24 cellular contexts compared by ENCODE assay signal in genomic region chr2:29191817-29192216, GRCh38.
"Had no signal": no experiment of that assay in that cellular context is flagged by ENCODE, and none has a peak within 500 bp of the region (broad histone marks: within the 10 kb centered on the region; RNA-seq: fewer than 3 reads in every experiment).

No MANE protein-coding gene starts in this region.

- H3K4me1 Mint-ChIP-seq: endodermal cell had no signal

- H3K27me3 ChIP-seq: colonic mucosa, dorsolateral prefrontal cortex, esophagus muscularis mucosa, esophagus squamous epithelium, foreskin keratinocyte, gastrocnemius medialis, gastroesophageal sphincter, heart left ventricle, heart right ventricle had no signal

- H3K27me3 Mint-ChIP-seq: effector memory CD8-positive, alpha-beta T cell had no signal

- H3K4me3 ChIP-seq: colonic mucosa, coronary artery, dorsolateral prefrontal cortex, esophagus muscularis mucosa, esophagus squamous epithelium, gastrocnemius medialis, gastroesophageal sphincter, heart left ventricle, heart right ventricle had no signal

- H3K27ac Mint-ChIP-seq: dendritic cell treated with granulocyte-macrophage colony-stimulating factor and Interleukin-4, amounts not matched to agents 40 ng/mL and 50 ng/mL, for 4 days; effector memory CD8-positive, alpha-beta T cell; endodermal cell had no signal

- H3K9me3 ChIP-seq: colonic mucosa, esophagus muscularis mucosa, esophagus squamous epithelium, gastrocnemius medialis, gastroesophageal sphincter, heart left ventricle, heart right ventricle had no signal

- H3K36me3 ChIP-seq: colonic mucosa, gastrocnemius medialis had no signal

- H3K27ac ChIP-seq: colonic mucosa, coronary artery, epithelial cell of prostate, esophagus muscularis mucosa, esophagus squamous epithelium, foreskin keratinocyte, gastrocnemius medialis, gastroesophageal sphincter, heart left ventricle, heart right ventricle had no signal

- DNase-seq: colonic mucosa; cortex of kidney; dorsolateral prefrontal cortex; effector CD4-positive, alpha-beta T cell; effector CD8-positive, alpha-beta T cell; effector memory CD4-positive, alpha-beta T cell; effector memory CD8-positive, alpha-beta T cell; endodermal cell; erythroblast; esophagus squamous epithelium; foreskin fibroblast; foreskin melanocyte; gastrocnemius medialis; glutamatergic neuron; head of caudate nucleus; heart left ventricle; heart right ventricle had no signal

- ATAC-seq: effector memory CD8-positive, alpha-beta T cell; esophagus mucosa; foreskin keratinocyte; gastrocnemius medialis; gastroesophageal sphincter; heart left ventricle; heart right ventricle had no signal

- H3K4me3 Mint-ChIP-seq: dendritic cell treated with granulocyte-macrophage colony-stimulating factor and Interleukin-4, amounts not matched to agents 40 ng/mL and 50 ng/mL, for 4 days; effector memory CD8-positive, alpha-beta T cell; endodermal cell had no signal

- H3K4me1 ChIP-seq: colonic mucosa, foreskin keratinocyte, gastrocnemius medialis had no signal

- H3K9me3 Mint-ChIP-seq: dendritic cell treated with granulocyte-macrophage colony-stimulating factor and Interleukin-4, amounts not matched to agents 40 ng/mL and 50 ng/mL, for 4 days; effector memory CD8-positive, alpha-beta T cell had no signal
